In the genomic region with DNA sequence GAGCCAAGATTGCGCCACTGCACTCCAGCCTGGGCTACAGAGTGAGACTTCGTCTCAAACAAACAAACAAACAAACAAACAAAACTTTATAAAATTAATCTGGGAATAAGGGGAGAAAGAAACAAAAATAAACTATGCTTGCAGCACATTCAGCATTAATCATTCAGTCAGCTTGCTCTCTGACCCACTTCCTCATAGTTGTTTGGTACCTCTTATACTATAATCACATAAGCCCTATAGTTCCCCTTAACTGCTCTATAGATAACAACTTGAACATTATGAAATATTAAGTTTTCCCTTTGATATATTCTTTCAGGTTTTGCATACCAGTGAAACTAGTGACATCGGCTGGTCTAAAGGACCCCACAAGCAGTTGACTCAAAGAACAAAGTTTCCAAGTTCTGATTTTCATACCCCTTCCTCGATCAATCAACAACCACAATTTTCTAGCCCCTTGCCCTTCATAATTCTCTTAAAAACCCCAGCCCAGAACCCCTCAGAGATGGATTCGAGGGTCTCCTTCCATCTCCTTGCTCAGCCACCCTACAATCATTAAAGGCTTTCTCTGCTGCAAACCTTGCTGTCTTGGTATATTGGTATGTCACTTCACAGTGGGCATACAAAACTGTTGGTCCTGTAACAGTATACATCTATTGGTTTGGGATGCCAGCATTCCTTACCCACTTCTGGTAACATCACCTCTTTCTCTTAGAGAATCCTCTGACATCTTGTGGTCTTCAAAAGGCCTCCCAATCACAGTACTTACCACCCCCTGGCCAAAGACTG, we compare ENCODE assay signal across 28 cellular contexts. TPM values are rescaled to one million over a fixed set of nuclear protein-coding genes. Genes with fewer than 3 reads are reported as not detected.
"Had no signal": no experiment of that assay in that cellular context is flagged by ENCODE, and none has a peak within 500 bp of the region (broad histone marks: within the 10 kb centered on the region; RNA-seq: fewer than 3 reads in every experiment).

No MANE protein-coding gene starts in this region.

- H3K4me1 ChIP-seq: body of pancreas, psoas muscle, right atrium auricular region, thyroid gland, upper lobe of right lung had no signal

- H3K27ac Mint-ChIP-seq: activated CD4-positive, alpha-beta T cell treated with anti-CD3 and anti-CD28 coated beads, Interleukin-2, amount 10 ng/mL, durations not matched to agents 7 days and 5 days; activated CD8-positive, alpha-beta memory T cell treated with anti-CD3 and anti-CD28 coated beads, Interleukin-2, amount 10 ng/mL, durations not matched to agents 7 days and 5 days; activated CD8-positive, alpha-beta T cell treated with anti-CD3 and anti-CD28 coated beads for 36 hours; activated naive CD4-positive, alpha-beta T cell treated with anti-CD3 and anti-CD28 coated beads, Interleukin-2, amount 50 U/mL, for 24 hours; dendritic cell treated with granulocyte-macrophage colony-stimulating factor and Interleukin-4, amounts not matched to agents 40 ng/mL and 50 ng/mL, for 4 days; memory B cell; nephron had no signal

- H3K27ac ChIP-seq: body of pancreas, foreskin keratinocyte, neutrophil, ovary, psoas muscle, right atrium auricular region, thyroid gland, upper lobe of right lung had no signal

- H3K9me3 ChIP-seq: body of pancreas, neutrophil, thyroid gland had no signal

- H3K4me3 ChIP-seq: body of pancreas, ovary, psoas muscle, right atrium auricular region, thyroid gland, upper lobe of right lung had no signal

- H3K36me3 ChIP-seq: neutrophil, ovary, right atrium auricular region, thyroid gland, upper lobe of right lung had no signal

- DNase-seq: activated CD4-positive, alpha-beta T cell treated with anti-CD3 and anti-CD28 coated beads, Interleukin-2, amount 10 ng/mL, durations not matched to agents 7 days and 5 days; activated CD8-positive, alpha-beta memory T cell treated with anti-CD3 and anti-CD28 coated beads, Interleukin-2, amount 10 ng/mL, durations not matched to agents 7 days and 5 days; activated CD8-positive, alpha-beta T cell treated with anti-CD3 and anti-CD28 coated beads for 36 hours; activated gamma-delta T cell; activated T-cell treated with anti-CD3 and anti-CD28 coated beads for 4 hours; anterior cingulate cortex; body of pancreas; caudate nucleus; effector CD4-positive, alpha-beta T cell; foreskin keratinocyte; left colon; ovary; psoas muscle; stimulated activated CD4-positive, alpha-beta T cell treated with anti-CD3 and anti-CD28 coated beads, Interleukin-12 subunit alpha, Interleukin-12 subunit beta, amount 100 ng/mL, for 4 hours; stimulated activated CD4-positive, alpha-beta T cell treated with anti-CD3 and anti-CD28 coated beads, Interleukin-4, amount 100 ng/mL, for 4 hours; stimulated activated naive CD8-positive, alpha-beta T cell treated with anti-CD3 and anti-CD28 coated beads, Interleukin-15, Interleukin-2, amounts not matched to agents 100 U/mL and 50 U/mL, for 24 hours; substantia nigra; T1000; thyroid gland; upper lobe of right lung had no signal

- H3K4me1 Mint-ChIP-seq: nephron had no signal

- H3K4me3 Mint-ChIP-seq: activated CD4-positive, alpha-beta T cell treated with anti-CD3 and anti-CD28 coated beads, Interleukin-2, amount 10 ng/mL, durations not matched to agents 7 days and 5 days; activated CD8-positive, alpha-beta memory T cell treated with anti-CD3 and anti-CD28 coated beads, Interleukin-2, amount 10 ng/mL, durations not matched to agents 7 days and 5 days; activated CD8-positive, alpha-beta T cell treated with anti-CD3 and anti-CD28 coated beads for 36 hours; activated naive CD4-positive, alpha-beta T cell treated with anti-CD3 and anti-CD28 coated beads, Interleukin-2, amount 50 U/mL, for 24 hours; dendritic cell treated with granulocyte-macrophage colony-stimulating factor and Interleukin-4, amounts not matched to agents 40 ng/mL and 50 ng/mL, for 4 days; memory B cell; nephron had no signal

- ATAC-seq: activated CD4-positive, CD25-positive, alpha-beta regulatory T cell treated with anti-CD3 and anti-CD28 coated beads, Interleukin-2, amount 50 U/mL, for 24 hours; activated CD8-positive, alpha-beta memory T cell treated with anti-CD3 and anti-CD28 coated beads, Interleukin-2, amount 10 ng/mL, durations not matched to agents 7 days and 5 days; activated CD8-positive, alpha-beta T cell treated with anti-CD3 and anti-CD28 coated beads for 36 hours; body of pancreas; foreskin keratinocyte; left colon; psoas muscle; stimulated activated naive CD8-positive, alpha-beta T cell treated with anti-CD3 and anti-CD28 coated beads, Interleukin-15, Interleukin-2, amounts not matched to agents 100 U/mL and 50 U/mL, for 24 hours; upper lobe of right lung had no signal

RNA-seq across cellular contexts. Expression of gene BCL2L10, which starts 26.4 kb away (rescaled TPM):
- total RNA-seq: activated CD8-positive, alpha-beta memory T cell treated with anti-CD3 and anti-CD28 coated beads, Interleukin-2, amount 10 ng/mL, durations not matched to agents 7 days and 5 days; activated CD8-positive, alpha-beta T cell treated with anti-CD3 and anti-CD28 coated beads for 36 hours; glomerular endothelial cell; psoas muscle; upper lobe of right lung had no signal
